ENCODE assay signal across 18 cellular contexts in genomic region chr20:35641743-35642142, GRCh38. TPM values are rescaled to one million over a fixed set of nuclear protein-coding genes. Genes with fewer than 3 reads are reported as not detected.
DNase-seq lines count a peak whose midpoint lies in the region; ATAC-seq and TF ChIP-seq lines count a peak whose summit lies in the region.
"Had no signal": no experiment of that assay in that cellular context is flagged by ENCODE, and none has a peak within 500 bp of the region (broad histone marks: within the 10 kb centered on the region; RNA-seq: fewer than 3 reads in every experiment).

No MANE protein-coding gene starts in this region.

- no peak overlapping the region for H3K4me3 Mint-ChIP-seq in CD8-positive, alpha-beta memory T cell
- H3K4me3 Mint-ChIP-seq in immature natural killer cell: no peak overlapping the region
- H3K4me3 Mint-ChIP-seq: HFFc6 had no signal

- no peaks in the 10 kb centered on the region for H3K9me3 Mint-ChIP-seq in CD8-positive, alpha-beta memory T cell
- no peaks in the 10 kb centered on the region for H3K9me3 Mint-ChIP-seq in immature natural killer cell
- H3K9me3 Mint-ChIP-seq: HFFc6 had no signal

- no peaks in the 10 kb centered on the region for H3K9me3 ChIP-seq in CD8-positive, alpha-beta memory T cell (ENCODE audit: low read length)
- no peaks in the 10 kb centered on the region for H3K9me3 ChIP-seq in spleen
- H3K9me3 ChIP-seq in upper lobe of right lung: no peaks in the 10 kb centered on the region
- H3K9me3 ChIP-seq: MG63 had no signal

- CTCF ChIA-PET in CD8-positive, alpha-beta memory T cell (lab: Charles Lee): no interaction called here

- peak overlapping the region in 6 of 8 donors; percentile 12 to 87 (median 52) for H3K27ac Mint-ChIP-seq in CD8-positive, alpha-beta memory T cell
- peak overlapping the region in 5 of 6 donors; percentile 27 to 81 (median 51) for H3K27ac Mint-ChIP-seq in immature natural killer cell
- H3K27ac Mint-ChIP-seq: HFFc6 had no signal

- no peaks in the 10 kb centered on the region for H3K36me3 ChIP-seq in CD8-positive, alpha-beta memory T cell (ENCODE audit: insufficient read depth, low read length)
- H3K36me3 ChIP-seq in spleen: no peaks in the 10 kb centered on the region
- no peaks in the 10 kb centered on the region for H3K36me3 ChIP-seq in upper lobe of right lung

- ATAC-seq in upper lobe of right lung: no peak

- peaks cover 35% of the 10 kb centered on the region for H3K4me1 ChIP-seq in CD8-positive, alpha-beta memory T cell (ENCODE audit: insufficient read depth, low read length)
- H3K4me1 ChIP-seq in spleen: peaks cover 0 to 81% (median 24%) of the 10 kb centered on the region in 6 donors
- no peaks in the 10 kb centered on the region for H3K4me1 ChIP-seq in upper lobe of right lung

- intact Hi-C loops in spleen (cut with DNase I; ENCODE audit: low total_unique reads): no loop called here
- intact Hi-C loops in upper lobe of right lung (cut with DNase I): no loop called here

- DNase-seq in AML-193 (lab: John Stamatoyannopoulos, UW): peak; percentile 60 to 64
- no peak for DNase-seq in CD8-positive, alpha-beta memory T cell
- peak; percentile 57 for DNase-seq in NB4 (ENCODE audit: low read depth)
- DNase-seq in immature natural killer cell: no peak
- DNase-seq in spleen: no peak
- no peak for DNase-seq in SK-N-DZ (ENCODE audit: low spot score)
- no peak for DNase-seq in activated effector memory CD4-positive, alpha-beta T cell treated with anti-CD3 and anti-CD28 coated beads, Interleukin-2, amount 50 U/mL, for 16 hours
- no peak for DNase-seq in upper lobe of right lung
- DNase-seq: GOT3; HFFc6; MG63; NCI-H1436; NCI-H2081; NCI-H226; NCI-H526; NK-92 treated with Interleukin-12 subunit alpha and Interleukin-12 subunit beta, amount 100 ng/mL, for 24 hours; OCI-M1 had no signal

- WGBS in spleen, 5 donors: 43 to 70% (median 61%) methylated on average over 4 of the region's 4 CpGs

- no peaks in the 10 kb centered on the region for H3K27me3 Mint-ChIP-seq in CD8-positive, alpha-beta memory T cell
- H3K27me3 Mint-ChIP-seq in immature natural killer cell (ENCODE audit: low read depth in 3 of 3): no peaks in the 10 kb centered on the region

- peaks cover 77 to 96% (median 92%) of the 10 kb centered on the region in 3 donors for H3K4me1 Mint-ChIP-seq in CD8-positive, alpha-beta memory T cell
- peaks cover 88 to 96% of the 10 kb centered on the region in 2 donors for H3K4me1 Mint-ChIP-seq in immature natural killer cell

- TF ChIP-seq CTCF in NB4 (IDR thresholded peaks at IDR 0.05; ENCODE audit: low read depth, low read length): no peak
- no peak for TF ChIP-seq CTCF in spleen (IDR thresholded peaks at IDR 0.05 in 8 of 11, conservative IDR thresholded peaks at IDR 0.05 in 3 of 11)
- no peak for TF ChIP-seq CTCF in upper lobe of right lung (IDR thresholded peaks at IDR 0.05)

- no peaks in the 10 kb centered on the region for H3K27me3 ChIP-seq in CD8-positive, alpha-beta memory T cell (ENCODE audit: insufficient read depth, low read length, poor library complexity, severe bottlenecking)
- H3K27me3 ChIP-seq in spleen (replicated peaks in 1 of 7) (no peaks in the 10 kb centered on the region), upper lobe of right lung (no peaks in the 10 kb centered on the region)
- H3K27me3 ChIP-seq: MG63 had no signal

- POLR2A ChIA-PET in CD8-positive, alpha-beta memory T cell (lab: Charles Lee): interaction anchor here (1.0 kb wide), 1 partner anchor 18 kb away, joined by 3 read pairs; no protein-coding TSS in a partner anchor

- TF ChIP-seq POLR2A in NB4 (IDR thresholded peaks at IDR 0.05; ENCODE audit: extremely low read depth, insufficient read length) (no peak), spleen (IDR thresholded peaks at IDR 0.05) (no peak)

- H3K27ac ChIP-seq in CD8-positive, alpha-beta memory T cell (ENCODE audit: low read depth, low read length): no peak overlapping the region
- H3K27ac ChIP-seq in spleen (peak overlapping the region in 1 of 8 donors; percentile 25), upper lobe of right lung (no peak overlapping the region)
- H3K27ac ChIP-seq: KMS-11 had no signal

- no peak overlapping the region for H3K4me3 ChIP-seq in CD8-positive, alpha-beta memory T cell (ENCODE audit: low read length)
- no peak overlapping the region for H3K4me3 ChIP-seq in NB4 (ENCODE audit: low read depth, low read length)
- H3K4me3 ChIP-seq in spleen: no peak overlapping the region
- no peak overlapping the region for H3K4me3 ChIP-seq in upper lobe of right lung
- H3K4me3 ChIP-seq: MG63 had no signal

- H3K36me3 Mint-ChIP-seq in CD8-positive, alpha-beta memory T cell: peaks cover 0 to 7% (median 0%) of the 10 kb centered on the region in 3 donors
- no peaks in the 10 kb centered on the region for H3K36me3 Mint-ChIP-seq in immature natural killer cell

RNA-seq across cellular contexts. Expression of gene CPNE1, which starts 23.0 kb away (rescaled TPM):
- total RNA-seq in CD8-positive, alpha-beta memory T cell: 100 to 1,000 TPM; 295 to 305 TPM
- 378 TPM for polyA plus RNA-seq in CD8-positive, alpha-beta memory T cell
- polyA plus RNA-seq in immature natural killer cell (100 to 1,000 TPM; 445 to 490 (median 454) TPM), spleen (100 to 1,000 TPM; 183 to 215 (median 203) TPM)
- total RNA-seq in spleen (100 to 1,000 TPM in 6 of 7 donors, 10 to 100 TPM in 1; 93.9 to 247 (median 234) TPM), upper lobe of right lung (179 TPM)
- 380 and 415 TPM in 2 replicates for polyA plus RNA-seq in SK-N-DZ (2014; cell fraction: cytosol; rRNA removed)
- polyA plus RNA-seq in SK-N-DZ (2014; cell fraction: nucleus; rRNA removed): 552 and 706 TPM in 2 replicates

RNA-seq across cellular contexts. Expression of gene RBM12, which starts 23.0 kb away (rescaled TPM):
- total RNA-seq in CD8-positive, alpha-beta memory T cell: 100 to 1,000 TPM; 103 to 110 TPM
- 46.1 TPM for polyA plus RNA-seq in CD8-positive, alpha-beta memory T cell
- polyA plus RNA-seq in immature natural killer cell: 10 to 100 TPM; 14.7 to 32.9 (median 18.7) TPM
- 100 to 1,000 TPM in 1 of 7 donors, 10 to 100 TPM in 6; 44.6 to 100 (median 89.1) TPM for total RNA-seq in spleen
- 10 to 100 TPM; 10.6 to 17.9 (median 14.4) TPM for polyA plus RNA-seq in spleen
- polyA plus RNA-seq in SK-N-DZ (2014; cell fraction: cytosol; rRNA removed): 66.0 and 74.4 TPM in 2 replicates
- polyA plus RNA-seq in SK-N-DZ (2014; cell fraction: nucleus; rRNA removed): 42.8 and 49.3 TPM in 2 replicates
- total RNA-seq in upper lobe of right lung: 72.5 TPM

RNA-seq across cellular contexts. Expression of gene SPAG4, which starts 26.1 kb away (rescaled TPM):
- 1 to 10 TPM; 2.1 TPM for total RNA-seq in CD8-positive, alpha-beta memory T cell
- polyA plus RNA-seq in CD8-positive, alpha-beta memory T cell: 1.1 TPM
- polyA plus RNA-seq in immature natural killer cell (under 1 TPM in 2 of 3 donors, not detected in 1; 0.56 to 0.89 TPM), spleen (10 to 100 TPM in 1 of 3 donors, 1 to 10 TPM in 2; 5.2 to 10.9 (median 5.7) TPM)
- total RNA-seq in spleen (10 to 100 TPM in 5 of 7 donors, 1 to 10 TPM in 2; 2.5 to 32.1 (median 14.7) TPM), upper lobe of right lung (2.9 TPM)
- 2.9 and 7.8 TPM in 2 replicates for polyA plus RNA-seq in SK-N-DZ (2014; cell fraction: cytosol; rRNA removed)
- 46.8 and 53.6 TPM in 2 replicates for polyA plus RNA-seq in SK-N-DZ (2014; cell fraction: nucleus; rRNA removed)

RNA-seq across cellular contexts. Expression of gene NFS1, which starts 57.4 kb away (rescaled TPM):
- 10 to 100 TPM; 36.4 to 37.7 TPM for total RNA-seq in CD8-positive, alpha-beta memory T cell
- polyA plus RNA-seq in CD8-positive, alpha-beta memory T cell: 18.8 TPM
- polyA plus RNA-seq in immature natural killer cell (10 to 100 TPM in 2 of 3 donors, 1 to 10 TPM in 1; 8.1 to 21.3 (median 20.0) TPM), spleen (10 to 100 TPM; 21.3 to 33.8 (median 29.7) TPM)
- total RNA-seq in spleen (10 to 100 TPM; 22.8 to 40.8 (median 25.6) TPM), upper lobe of right lung (19.5 TPM)
- polyA plus RNA-seq in SK-N-DZ (2014; cell fraction: cytosol; rRNA removed): 54.3 and 61.6 TPM in 2 replicates
- 29.0 and 50.1 TPM in 2 replicates for polyA plus RNA-seq in SK-N-DZ (2014; cell fraction: nucleus; rRNA removed)

RNA-seq across cellular contexts. Expression of gene ROMO1, which starts 57.5 kb away (rescaled TPM):
- total RNA-seq in CD8-positive, alpha-beta memory T cell: 100 to 1,000 TPM; 108 to 117 TPM
- 358 TPM for polyA plus RNA-seq in CD8-positive, alpha-beta memory T cell
- polyA plus RNA-seq in immature natural killer cell: 100 to 1,000 TPM; 298 to 612 (median 340) TPM
- total RNA-seq in spleen: 100 to 1,000 TPM in 3 of 7 donors, 10 to 100 TPM in 4; 66.2 to 166 (median 75.7) TPM
- 100 to 1,000 TPM; 333 to 372 (median 354) TPM for polyA plus RNA-seq in spleen
- 637 and 860 TPM in 2 replicates for polyA plus RNA-seq in SK-N-DZ (2014; cell fraction: cytosol; rRNA removed)
- polyA plus RNA-seq in SK-N-DZ (2014; cell fraction: nucleus; rRNA removed): 491 and 790 TPM in 2 replicates
- total RNA-seq in upper lobe of right lung: 77.9 TPM

Comparison
In these comparisons a context has a peak if more than half of its experiments do, and no peak if none do; other contexts are left out.
1. DNase-seq: peak in AML-193 (2 of 2) and NB4 (single experiment); none in CD8-positive, alpha-beta memory T cell (0 of 5), immature natural killer cell (0 of 3), spleen (single experiment), SK-N-DZ (single experiment), activated effector memory CD4-positive, alpha-beta T cell treated with anti-CD3 and anti-CD28 coated beads, Interleukin-2, amount 50 U/mL, for 16 hours (single experiment) and upper lobe of right lung (single experiment).